ENCODE assay signal across 14 cellular contexts in the genomic region with DNA sequence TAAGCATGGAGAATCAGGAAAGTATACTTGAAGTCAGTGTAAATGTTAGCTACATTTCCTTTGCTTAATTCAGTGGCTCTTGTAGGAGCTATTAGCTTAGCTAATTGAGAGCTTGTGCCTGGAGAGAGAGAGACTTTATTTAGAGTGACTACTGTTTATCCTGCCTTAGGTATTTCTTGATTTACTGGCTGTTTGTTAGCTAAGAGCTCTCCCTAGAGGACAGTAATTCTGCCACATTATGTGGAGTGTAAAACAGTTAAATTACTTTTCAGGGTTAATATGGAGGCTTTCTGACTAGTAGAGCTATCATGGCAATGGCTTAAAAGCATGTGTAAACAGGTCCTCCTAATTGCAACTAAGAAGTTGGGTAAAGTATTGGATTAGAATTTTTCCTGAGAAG.
A peak's percentile ranks its signal among the peaks of the same experiment; 100 is the strongest.
DNase-seq lines count a peak whose midpoint lies in the region; ATAC-seq and TF ChIP-seq lines count a peak whose summit lies in the region.
"Had no signal": no experiment of that assay in that cellular context is flagged by ENCODE, and none has a peak within 500 bp of the region (broad histone marks: within the 10 kb centered on the region; RNA-seq: fewer than 3 reads in every experiment).

No MANE protein-coding gene starts in this region.

- no peaks in the 10 kb centered on the region for H3K9me3 ChIP-seq in lower lobe of right lung

- no peak overlapping the region for H3K4me3 ChIP-seq in LNCaP clone FGC (ENCODE audit: low read depth, low read length)
- no peak overlapping the region for H3K4me3 ChIP-seq in lower lobe of right lung

- peaks cover 11% of the 10 kb centered on the region for H3K4me1 Mint-ChIP-seq in nephron progenitor cell

- DNase-seq in NCI-H1092 treated with DMSO at 0.1 percent for 48 hours (lab: John Stamatoyannopoulos, UW) (peak; percentile 3), NCI-H1092 (lab: John Stamatoyannopoulos, UW) (no peak), LNCaP clone FGC (ENCODE audit: low read depth) (no peak), OCI-M1 (lab: John Stamatoyannopoulos, UW) (peak; percentile 12), nephron progenitor cell (no peak), lower lobe of right lung (no peak), activated T-cell treated with anti-CD3 and anti-CD28 coated beads for 4 hours (no peak)
- DNase-seq: CD8-positive, alpha-beta T cell; DMS79 treated with DMSO at 0.1 percent for 48 hours; GF-D8; NCI-H1694; NCI-H526 treated with DMSO at 0.1 percent for 48 hours had no signal

- ATAC-seq in lower lobe of right lung, result no peak
- ATAC-seq in HG03280 (IDR thresholded peaks at IDR 0.05; ENCODE audit: unreplicated experiment), result no peak
- ATAC-seq: CD8-positive, alpha-beta T cell had no signal

- H3K27me3 ChIP-seq in lower lobe of right lung (ENCODE audit: low read depth), result no peaks in the 10 kb centered on the region

- peaks cover 7% of the 10 kb centered on the region for H3K27me3 Mint-ChIP-seq in nephron progenitor cell (ENCODE audit: low read depth, poor library complexity)

- H3K4me3 Mint-ChIP-seq in nephron progenitor cell, result no peak overlapping the region
- H3K4me3 Mint-ChIP-seq: CD8-positive, alpha-beta T cell had no signal

- peak overlapping the region; percentile 32 for H3K27ac Mint-ChIP-seq in nephron progenitor cell
- H3K27ac Mint-ChIP-seq: CD8-positive, alpha-beta T cell had no signal

- no peaks in the 10 kb centered on the region for H3K36me3 ChIP-seq in lower lobe of right lung

- TF ChIP-seq CTCF in LNCaP clone FGC (IDR thresholded peaks at IDR 0.05; ENCODE audit: control insufficient read depth, extremely low read depth, insufficient read depth), result peak; percentile 60
- TF ChIP-seq CTCF in nephron progenitor cell (IDR thresholded peaks at IDR 0.05), result no peak
- no peak for TF ChIP-seq CTCF in lower lobe of right lung (IDR thresholded peaks at IDR 0.05)

- peaks cover 23% of the 10 kb centered on the region for H3K9me3 Mint-ChIP-seq in nephron progenitor cell
- H3K9me3 Mint-ChIP-seq: CD8-positive, alpha-beta T cell had no signal

- no peak overlapping the region for H3K27ac ChIP-seq in lower lobe of right lung
- H3K27ac ChIP-seq: 22Rv1 had no signal

- no peaks in the 10 kb centered on the region for H3K36me3 Mint-ChIP-seq in nephron progenitor cell (ENCODE audit: low read depth)
- H3K36me3 Mint-ChIP-seq: CD8-positive, alpha-beta T cell had no signal

- H3K4me1 ChIP-seq in lower lobe of right lung, result no peaks in the 10 kb centered on the region

- intact Hi-C loops in lower lobe of right lung (cut with DNase I), result no loop called here

Comparison
In these comparisons a context has a peak if more than half of its experiments do, and no peak if none do; other contexts are left out.
1. DNase-seq: peak in NCI-H1092 treated with DMSO at 0.1 percent for 48 hours (single experiment) and OCI-M1 (single experiment); none in NCI-H1092 (single experiment), LNCaP clone FGC (single experiment), nephron progenitor cell (single experiment), lower lobe of right lung (single experiment) and activated T-cell treated with anti-CD3 and anti-CD28 coated beads for 4 hours (single experiment).